ENCODE assay signal across 8 cellular contexts in genomic region chr4:148923881-148924280, GRCh38.
"Had no signal": no experiment of that assay in that cellular context is flagged by ENCODE, and none has a peak within 500 bp of the region (broad histone marks: within the 10 kb centered on the region; RNA-seq: fewer than 3 reads in every experiment).

No MANE protein-coding gene starts in this region.

- H3K4me3 ChIP-seq: GM23248, HAP-1, K562 had no signal

- H3K36me3 ChIP-seq: HAP-1 had no signal

- H3K9me3 ChIP-seq: HAP-1 had no signal

- H3K27ac ChIP-seq: GM23248 had no signal

- H3K4me1 ChIP-seq: HAP-1 had no signal

- FAIRE-seq: HTR-8/SVneo, K562 had no signal

- DNase-seq: GM23248, GOT3, H7, IMR-90 had no signal

- ATAC-seq: HCT116, K562 had no signal
